In the genomic region with DNA sequence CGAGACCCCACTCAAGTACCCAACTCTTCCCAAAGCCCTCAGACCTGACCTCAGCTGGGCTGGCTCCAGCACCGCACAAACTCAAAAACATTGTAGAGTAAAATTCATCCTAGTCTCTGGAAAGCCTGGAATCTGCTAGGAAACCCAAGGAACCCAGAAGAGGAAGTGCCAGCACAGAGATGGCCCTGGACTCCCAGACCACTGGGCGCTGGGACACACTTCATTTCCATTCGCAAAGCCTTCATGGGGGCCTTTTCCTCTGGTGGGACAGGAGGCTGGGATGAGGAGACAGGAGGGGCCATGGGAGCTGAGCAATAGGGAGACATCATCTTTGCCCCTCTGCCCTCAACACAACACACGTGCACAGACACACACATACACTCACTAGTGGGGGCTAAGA, we compare ENCODE assay signal across 25 cellular contexts. TPM values are rescaled to one million over a fixed set of nuclear protein-coding genes. Genes with fewer than 3 reads are reported as not detected.
A peak's percentile ranks its signal among the peaks of the same experiment; 100 is the strongest.
DNase-seq lines count a peak whose midpoint lies in the region; ATAC-seq, FAIRE-seq and TF ChIP-seq lines count a peak whose summit lies in the region.
"Had no signal": no experiment of that assay in that cellular context is flagged by ENCODE, and none has a peak within 500 bp of the region (broad histone marks: within the 10 kb centered on the region; RNA-seq: fewer than 3 reads in every experiment).

No MANE protein-coding gene starts in this region.

- no peak for DNase-seq in Panc1 (ENCODE audit: low read depth, low spot score)
- no peak for DNase-seq in esophagus muscularis mucosa (ENCODE audit: extremely low spot score)
- DNase-seq in pancreas: peak in 1 of 6 donors; percentile 18
- no peak for DNase-seq in stimulated activated CD4-positive, alpha-beta T cell treated with anti-CD3 and anti-CD28 coated beads, Interleukin-1b, Interleukin-23, amount 100 ng/mL, for 48 hours
- no peak for DNase-seq in SKM-1 (lab: John Stamatoyannopoulos, UW; ENCODE audit: unreplicated experiment)
- DNase-seq in RKO (ENCODE audit: low spot score): no peak
- DNase-seq: activated CD4-positive, alpha-beta T cell treated with anti-CD3 and anti-CD28 coated beads, Interleukin-2, amount 50 U/mL, for 1 hour; activated CD8-positive, alpha-beta memory T cell treated with anti-CD3 and anti-CD28 coated beads, Interleukin-2, amount 10 ng/mL, durations not matched to agents 7 days and 5 days; activated naive CD4-positive, alpha-beta T cell treated with anti-CD3 and anti-CD28 coated beads for 36 hours; activated T-cell treated with anti-CD3 and anti-CD28 coated beads, Interleukin-2, amount 50 U/mL, for 72 hours; caudate nucleus; dermis blood vessel endothelial cell; DMS 273 treated with DMSO at 0.1 percent for 48 hours; head of caudate nucleus; Kasumi-1; left colon; NCI-H526; stimulated activated CD8-positive, alpha-beta memory T cell treated with anti-CD3 and anti-CD28 coated beads, Interleukin-4, amount 100 ng/mL, for 48 hours; T-helper 17 cell; WERI-Rb-1 had no signal

- H3K9ac ChIP-seq in BLaER1 treated with 17β-estradiol and CSF1 and Interleukin-3, amounts not matched to agents 10 nM and 100 nM: peak overlapping the region in 6 of 11 experiments; percentile 3 to 32 (median 8); a peak in 3 of 22 replicates

- peak overlapping the region in 3 of 11 experiments; percentile 2 to 38 (median 36); a peak in 4 of 22 replicates for H3K27ac ChIP-seq in BLaER1 treated with 17β-estradiol and CSF1 and Interleukin-3, amounts not matched to agents 10 nM and 100 nM
- H3K27ac ChIP-seq in Panc1 (ENCODE audit: low read length) (peak overlapping the region; percentile 81), esophagus muscularis mucosa (replicated peaks in 1 of 4) (peak overlapping the region; percentile 65 to 92 (median 70)), pancreas (peak overlapping the region in 3 of 4 donors; percentile 43 to 87 (median 82))
- H3K27ac ChIP-seq: neutrophil, psoas muscle, WERI-Rb-1 had no signal

- in situ Hi-C loops in Panc1 (cut with HindIII; ENCODE audit: low pct_unique_long_range_greater_than_20kb, low sequenced_read_pairs): no loop called here

- ATAC-seq in Panc1 (no peak), pancreas (no peak)
- ATAC-seq: activated CD8-positive, alpha-beta memory T cell treated with anti-CD3 and anti-CD28 coated beads, Interleukin-2, amount 10 ng/mL, durations not matched to agents 7 days and 5 days; activated T-cell treated with anti-CD3 and anti-CD28 coated beads, Interleukin-2, amount 50 U/mL, for 72 hours; left colon; psoas muscle; T-helper 17 cell had no signal

- TF ChIP-seq CTCF in Panc1 (IDR thresholded peaks at IDR 0.05) (no peak), esophagus muscularis mucosa (IDR thresholded peaks at IDR 0.05) (no peak), pancreas (IDR thresholded peaks at IDR 0.05) (no peak)

- no peak for TF ChIP-seq POLR2A in esophagus muscularis mucosa (IDR thresholded peaks at IDR 0.05; ENCODE audit: low read depth)

- POLR2A ChIA-PET in Panc1 (lab: Charles Lee): no interaction called here

- no peaks in the 10 kb centered on the region for H3K9me3 ChIP-seq in BLaER1 treated with 17β-estradiol and CSF1 and Interleukin-3, amounts not matched to agents 10 nM and 100 nM (replicated peaks in 1 of 11)
- H3K9me3 ChIP-seq in Panc1 (ENCODE audit: control insufficient read depth, insufficient read depth, low read depth, low read length): no peaks in the 10 kb centered on the region
- H3K9me3 ChIP-seq in esophagus muscularis mucosa: no peaks in the 10 kb centered on the region
- H3K9me3 ChIP-seq in pancreas: no peaks in the 10 kb centered on the region
- H3K9me3 ChIP-seq: neutrophil, psoas muscle had no signal

- CTCF ChIA-PET in Panc1 (lab: Charles Lee): interaction anchor here (0.6 kb wide), 1 partner anchor 9 kb away, joined by 4 read pairs; no protein-coding TSS in a partner anchor

- 81% methylated on average over 5 of the region's 5 CpGs for WGBS in esophagus muscularis mucosa
- WGBS in pancreas, 2 donors: 92 to 94% methylated on average over 5 of the region's 5 CpGs

- BruUV-seq in Panc1 (replicated peaks; lab: Mats Ljungman, UMichigan): no TSS peak

- peaks cover 60 to 100% (median 96%) of the 10 kb centered on the region in 11 experiments for H4K20me1 ChIP-seq in BLaER1 treated with 17β-estradiol and CSF1 and Interleukin-3, amounts not matched to agents 10 nM and 100 nM

- H3K4me1 ChIP-seq in BLaER1 treated with 17β-estradiol and CSF1 and Interleukin-3, amounts not matched to agents 10 nM and 100 nM: peaks cover 41 to 67% (median 57%) of the 10 kb centered on the region in 10 experiments
- H3K4me1 ChIP-seq in Panc1 (ENCODE audit: control insufficient read depth, insufficient read depth, low read length): peaks cover 84% of the 10 kb centered on the region
- H3K4me1 ChIP-seq in esophagus muscularis mucosa: peaks cover 31 to 100% (median 98%) of the 10 kb centered on the region in 4 donors
- peaks cover 51 to 75% (median 56%) of the 10 kb centered on the region in 3 donors for H3K4me1 ChIP-seq in pancreas

- intact Hi-C loops in Panc1 (cut with micrococcal nuclease; ENCODE audit: unreplicated experiment) (no loop called here), esophagus muscularis mucosa (cut with DNase I) (loop anchor here (5.0 kb wide), 1 partner anchor 38 kb away; no protein-coding TSS in a partner anchor), pancreas (cut with DNase I) (loop anchor here in 1 of 3 donors (10.0 kb wide), 1 partner anchor 64 kb away; no protein-coding TSS in a partner anchor)

- H3K36me3 ChIP-seq in BLaER1 treated with 17β-estradiol and CSF1 and Interleukin-3, amounts not matched to agents 10 nM and 100 nM: peaks cover 17 to 86% (median 29%) of the 10 kb centered on the region in 11 experiments; a peak in 21 of 22 replicates
- no peaks in the 10 kb centered on the region for H3K36me3 ChIP-seq in Panc1 (ENCODE audit: control insufficient read depth, insufficient read depth, low read length)
- peaks cover 0 to 15% (median 0%) of the 10 kb centered on the region in 4 donors for H3K36me3 ChIP-seq in esophagus muscularis mucosa
- no peaks in the 10 kb centered on the region for H3K36me3 ChIP-seq in pancreas

- no peak for TF ChIP-seq EP300 in esophagus muscularis mucosa (IDR thresholded peaks at IDR 0.05)

- peak overlapping the region in 10 of 11 experiments; percentile 0 to 79 (median 50); a peak in 17 of 22 replicates for H3K4me2 ChIP-seq in BLaER1 treated with 17β-estradiol and CSF1 and Interleukin-3, amounts not matched to agents 10 nM and 100 nM

- H3K4me3 ChIP-seq in BLaER1 treated with 17β-estradiol and CSF1 and Interleukin-3, amounts not matched to agents 10 nM and 100 nM: no peak overlapping the region
- H3K4me3 ChIP-seq in Panc1 (ENCODE audit: low read depth in 2 of 2, low read length in 2 of 2) (no peak overlapping the region), esophagus muscularis mucosa (no peak overlapping the region), pancreas (no peak overlapping the region)
- H3K4me3 ChIP-seq: psoas muscle had no signal

- no peak for FAIRE-seq in pancreas (lab: Jason Lieb, UNC)
- FAIRE-seq: H54, RCC 7860 had no signal

- H3K27me3 ChIP-seq in BLaER1 treated with 17β-estradiol and CSF1 and Interleukin-3, amounts not matched to agents 10 nM and 100 nM: no peaks in the 10 kb centered on the region
- H3K27me3 ChIP-seq in Panc1 (ENCODE audit: control insufficient read depth, insufficient read depth, low read length) (no peaks in the 10 kb centered on the region), esophagus muscularis mucosa (no peaks in the 10 kb centered on the region), pancreas (no peaks in the 10 kb centered on the region)
- H3K27me3 ChIP-seq: neutrophil had no signal

RNA-seq across cellular contexts. Expression of gene ARRB1, which starts 30.8 kb away (rescaled TPM):
- 219 TPM for total RNA-seq in Panc1 (2021; ENCODE audit: unreplicated experiment)
- 236 TPM for polyA plus RNA-seq in Panc1 (2012; ENCODE audit: insufficient read length)
- 100 to 1,000 TPM in 1 of 4 donors, 10 to 100 TPM in 3; 41.1 to 102 (median 76.7) TPM for total RNA-seq in esophagus muscularis mucosa
- 10 to 100 TPM; 30.3 to 68.1 (median 33.8) TPM for total RNA-seq in pancreas
- polyA plus RNA-seq in pancreas: 10 to 100 TPM in 1 of 2 donors, 1 to 10 TPM in 1; 7.8 to 12.7 TPM
